Comparison of ENCODE assay signal across 24 cellular contexts in the genomic region with DNA sequence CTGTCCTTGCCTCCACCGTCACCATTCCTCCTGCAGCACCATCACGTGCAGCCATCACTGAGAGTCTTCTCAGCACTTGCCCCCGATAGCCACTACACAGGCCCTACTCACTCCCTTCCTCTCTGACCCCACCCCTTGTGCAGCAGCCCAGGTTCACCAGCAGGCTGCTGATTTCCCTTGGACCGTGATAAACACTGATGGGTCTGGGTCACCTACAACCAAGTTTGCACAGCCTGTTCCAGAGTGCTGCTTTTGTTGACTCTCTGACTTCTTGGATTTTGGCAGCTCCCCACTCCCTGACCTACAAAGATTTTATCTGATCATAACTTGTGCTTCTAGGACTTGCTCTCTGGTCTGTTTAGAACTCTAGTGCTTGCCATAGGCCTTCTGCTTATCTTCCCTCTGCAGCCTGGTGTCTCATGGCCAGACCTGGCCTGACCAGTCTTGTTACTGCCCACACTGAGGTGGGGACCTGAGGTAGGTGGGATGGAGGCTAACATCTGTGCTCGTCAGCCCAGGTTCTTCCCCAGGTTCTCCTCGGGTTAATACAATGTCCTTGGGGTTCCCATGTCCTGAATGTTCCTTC.
"Had no signal": no experiment of that assay in that cellular context is flagged by ENCODE, and none has a peak within 500 bp of the region (broad histone marks: within the 10 kb centered on the region; RNA-seq: fewer than 3 reads in every experiment).

No MANE protein-coding gene starts in this region.

- H3K4me3 ChIP-seq: colonic mucosa, gastrocnemius medialis, right atrium auricular region, transverse colon had no signal

- H3K27ac Mint-ChIP-seq: activated CD4-positive, alpha-beta memory T cell treated with anti-CD3 and anti-CD28 coated beads for 36 hours; activated CD4-positive, alpha-beta T cell treated with anti-CD3 and anti-CD28 coated beads, Interleukin-2, amount 10 ng/mL, durations not matched to agents 24 days and 14 days; activated T-helper 17 cell treated with anti-CD3 and anti-CD28 coated beads, Interleukin-2, amount 50 U/mL, for 72 hours; nephron; T-helper 1 cell treated with Interleukin-12 subunit alpha and Interleukin-12 subunit beta and Interleukin-4 antibody, amounts not matched to agents 30 μg/mL and 1 μg/mL, for 36 hours had no signal

- H3K27me3 ChIP-seq: colonic mucosa, gastrocnemius medialis, neutrophil, right atrium auricular region, transverse colon had no signal

- H3K4me1 Mint-ChIP-seq: activated CD4-positive, alpha-beta T cell treated with anti-CD3 and anti-CD28 coated beads, Interleukin-2, amount 10 ng/mL, durations not matched to agents 24 days and 14 days; activated T-helper 17 cell treated with anti-CD3 and anti-CD28 coated beads, Interleukin-2, amount 50 U/mL, for 72 hours; nephron had no signal

- H3K4me3 Mint-ChIP-seq: activated CD4-positive, alpha-beta memory T cell treated with anti-CD3 and anti-CD28 coated beads for 36 hours; activated CD4-positive, alpha-beta T cell treated with anti-CD3 and anti-CD28 coated beads, Interleukin-2, amount 10 ng/mL, durations not matched to agents 24 days and 14 days; activated T-cell treated with anti-CD3 and anti-CD28 coated beads, Interleukin-2, amount 50 U/mL, for 4 hours; activated T-helper 17 cell treated with anti-CD3 and anti-CD28 coated beads, Interleukin-2, amount 50 U/mL, for 72 hours; nephron; T-helper 1 cell treated with Interleukin-12 subunit alpha and Interleukin-12 subunit beta and Interleukin-4 antibody, amounts not matched to agents 30 μg/mL and 1 μg/mL, for 36 hours had no signal

- H3K27ac ChIP-seq: colonic mucosa, gastrocnemius medialis, neutrophil, right atrium auricular region, transverse colon, WERI-Rb-1 had no signal

- H3K27me3 Mint-ChIP-seq: activated CD4-positive, alpha-beta T cell treated with anti-CD3 and anti-CD28 coated beads, Interleukin-2, amount 10 ng/mL, durations not matched to agents 24 days and 14 days had no signal

- ATAC-seq: activated T-cell treated with anti-CD3 and anti-CD28 coated beads, Interleukin-2, amount 50 U/mL, for 4 hours; activated T-helper 17 cell treated with anti-CD3 and anti-CD28 coated beads, Interleukin-2, amount 50 U/mL, for 72 hours; gastrocnemius medialis; left cardiac atrium; left ventricle myocardium superior had no signal

- H3K4me1 ChIP-seq: colonic mucosa, gastrocnemius medialis, right atrium auricular region, transverse colon had no signal

- H3K36me3 ChIP-seq: colonic mucosa, gastrocnemius medialis, neutrophil, right atrium auricular region, transverse colon, WERI-Rb-1 had no signal

- H3K9me3 Mint-ChIP-seq: activated CD4-positive, alpha-beta T cell treated with anti-CD3 and anti-CD28 coated beads, Interleukin-2, amount 10 ng/mL, durations not matched to agents 24 days and 14 days; activated T-cell treated with anti-CD3 and anti-CD28 coated beads, Interleukin-2, amount 50 U/mL, for 4 hours; activated T-helper 17 cell treated with anti-CD3 and anti-CD28 coated beads, Interleukin-2, amount 50 U/mL, for 72 hours; nephron; T-helper 1 cell treated with Interleukin-12 subunit alpha and Interleukin-12 subunit beta and Interleukin-4 antibody, amounts not matched to agents 30 μg/mL and 1 μg/mL, for 36 hours had no signal

- H3K9me3 ChIP-seq: colonic mucosa, gastrocnemius medialis, neutrophil, right atrium auricular region, transverse colon had no signal

- DNase-seq: activated CD4-positive, alpha-beta memory T cell treated with anti-CD3 and anti-CD28 coated beads for 36 hours; activated CD4-positive, alpha-beta T cell treated with anti-CD3 and anti-CD28 coated beads, Interleukin-2, amount 10 ng/mL, durations not matched to agents 24 days and 14 days; activated CD4-positive, CD25-positive, alpha-beta regulatory T cell treated with anti-CD3 and anti-CD28 coated beads, Interleukin-2, amount 50 U/mL, for 72 hours; activated gamma-delta T cell treated with Interleukin-2 at 50 U/mL for 16 hours; activated naive CD4-positive, alpha-beta T cell treated with anti-CD3 and anti-CD28 coated beads, Interleukin-2, amount 50 U/mL, for 16 hours; activated T-cell treated with anti-CD3 and anti-CD28 coated beads, Interleukin-2, amount 50 U/mL, for 4 hours; amniotic stem cell; colonic mucosa; effector CD8-positive, alpha-beta T cell; erythroblast; gastrocnemius medialis; glutamatergic neuron; left cardiac atrium; left ventricle myocardium superior; stimulated activated CD4-positive, alpha-beta T cell treated with anti-CD3 and anti-CD28 coated beads, Interleukin-15, amount 100 ng/mL, for 24 hours; stimulated activated naive CD4-positive, alpha-beta T cell treated with Interleukin-2 at 50 U/mL for 16 hours; T-helper 9 cell; transverse colon; WERI-Rb-1 had no signal

- H3K36me3 Mint-ChIP-seq: activated CD4-positive, alpha-beta memory T cell treated with anti-CD3 and anti-CD28 coated beads for 36 hours had no signal
